9 cellular contexts compared by ENCODE assay signal in genomic region chr4:183798249-183798920, GRCh38.
DNase-seq lines count a peak whose midpoint lies in the region; ATAC-seq, FAIRE-seq and TF ChIP-seq lines count a peak whose summit lies in the region.
"Had no signal": no experiment of that assay in that cellular context is flagged by ENCODE, and none has a peak within 500 bp of the region (broad histone marks: within the 10 kb centered on the region; RNA-seq: fewer than 3 reads in every experiment).

No MANE protein-coding gene starts in this region.

- no peaks in the 10 kb centered on the region for H3K4me1 ChIP-seq in cardiac muscle cell (ENCODE audit: low read depth)
- no peaks in the 10 kb centered on the region for H3K4me1 ChIP-seq in colonic mucosa
- H3K4me1 ChIP-seq in mononuclear cell (ENCODE audit: insufficient read depth, low read length) = peaks cover 15% of the 10 kb centered on the region

- no peaks in the 10 kb centered on the region for H3K36me3 ChIP-seq in cardiac muscle cell
- no peaks in the 10 kb centered on the region for H3K36me3 ChIP-seq in colonic mucosa

- ATAC-seq in left ventricle myocardium superior = no peak
- no peak for ATAC-seq in HG02571 (IDR thresholded peaks at IDR 0.05; ENCODE audit: unreplicated experiment)

- intact Hi-C loops in left ventricle myocardium superior (cut with micrococcal nuclease) (no loop called here), colonic mucosa (cut with DNase I) (no loop called here)

- H3K4me3 ChIP-seq in cardiac muscle cell (peak overlapping the region; percentile 50), colonic mucosa (peak overlapping the region; percentile 42), mononuclear cell (ENCODE audit: low read length) (peak overlapping the region; percentile 12)

- H3K9me3 ChIP-seq in cardiac muscle cell (ENCODE audit: low read depth) (no peaks in the 10 kb centered on the region), colonic mucosa (no peaks in the 10 kb centered on the region), mononuclear cell (ENCODE audit: low read depth, low read length) (no peaks in the 10 kb centered on the region)

- no peak for TF ChIP-seq CTCF in cardiac muscle cell (IDR thresholded peaks at IDR 0.05; ENCODE audit: low read depth, low read length)
- no peak for TF ChIP-seq CTCF in colonic mucosa (IDR thresholded peaks at IDR 0.05)

- FAIRE-seq in urothelium cell line (lab: Jason Lieb, UNC) = no peak
- FAIRE-seq in HTR-8/SVneo (lab: Jason Lieb, UNC) = no peak
- FAIRE-seq: G401.6 had no signal

- H3K27ac ChIP-seq in cardiac muscle cell = no peak overlapping the region
- no peak overlapping the region for H3K27ac ChIP-seq in colonic mucosa

- DNase-seq in cardiac muscle cell (ENCODE audit: low read depth in 1 of 2, low spot score in 1 of 2) = peak in 1 of 2 donors; percentile 44
- no peak for DNase-seq in left ventricle myocardium superior
- peak; percentile 16 for DNase-seq in colonic mucosa
- DNase-seq in urothelium cell line (ENCODE audit: low spot score) = peak; percentile 29
- no peak for DNase-seq in HTR-8/SVneo (ENCODE audit: insufficient read length, low spot score)
- DNase-seq in NCI-H2029 (lab: John Stamatoyannopoulos, UW) = no peak

- H3K27me3 ChIP-seq in cardiac muscle cell = peaks cover 59% of the 10 kb centered on the region
- peaks cover 27% of the 10 kb centered on the region for H3K27me3 ChIP-seq in colonic mucosa
- peaks cover 37% of the 10 kb centered on the region for H3K27me3 ChIP-seq in mononuclear cell (ENCODE audit: insufficient read depth, low read length)

- H3K9ac ChIP-seq in colonic mucosa (ENCODE audit: low read depth in 2 of 2, low read length in 2 of 2) = peak overlapping the region in 1 of 2 donors; percentile 66

Comparison
In these comparisons a context has a peak if more than half of its experiments do, and no peak if none do; other contexts are left out.
1. DNase-seq: peak in colonic mucosa (single experiment) and urothelium cell line (single experiment); none in left ventricle myocardium superior (single experiment), HTR-8/SVneo (single experiment) and NCI-H2029 (single experiment).
2. Peak in every context shown above with its lines, with median percentiles within 50 percentile points of each other: H3K4me3 ChIP-seq.